Comparison of ENCODE assay signal across 8 cellular contexts in genomic region chr20:3420211-3420707, GRCh38. TPM values are rescaled to one million over a fixed set of nuclear protein-coding genes. Genes with fewer than 3 reads are reported as not detected.
A peak's percentile ranks its signal among the peaks of the same experiment; 100 is the strongest.
DNase-seq lines count a peak whose midpoint lies in the region; ATAC-seq lines count a peak whose summit lies in the region.

No MANE protein-coding gene starts in this region.

- ATAC-seq in GM19467 (IDR thresholded peaks at IDR 0.05; ENCODE audit: unreplicated experiment) (peak; percentile 96), HG03460 (IDR thresholded peaks at IDR 0.05; ENCODE audit: unreplicated experiment) (peak; percentile 96), esophagus mucosa (peak; percentile 99)

- H3K4me3 ChIP-seq in SK-N-MC, result peak overlapping the region; percentile 30
- H3K4me3 ChIP-seq in skin epidermis, result no peak overlapping the region
- H3K4me3 ChIP-seq in H7 (ENCODE audit: insufficient read depth, low read depth, low read length), result no peak overlapping the region

- H3K27ac ChIP-seq in SK-N-MC (peak overlapping the region; percentile 71), skin epidermis (peak overlapping the region in 16 of 21 experiments; percentile 2 to 78 (median 44))

- DNase-seq in EL (peak; percentile 50), SK-N-MC (ENCODE audit: low read depth, low spot score) (peak; percentile 24), glomerular visceral epithelial cell (ENCODE audit: extremely low spot score) (no peak), H7 (no peak)

- H3K36me3 ChIP-seq in SK-N-MC (ENCODE audit: insufficient read depth, low read length) (no peaks in the 10 kb centered on the region), H7 (replicated peaks; ENCODE audit: control insufficient read depth, insufficient read depth, low read length) (no peaks in the 10 kb centered on the region)

- no peaks in the 10 kb centered on the region for H3K27me3 ChIP-seq in H7 (ENCODE audit: control insufficient read depth, insufficient read depth, low read length)

- no peak overlapping the region for H3K9ac ChIP-seq in SK-N-MC (ENCODE audit: insufficient read length)

- no peaks in the 10 kb centered on the region for H3K9me3 ChIP-seq in SK-N-MC (ENCODE audit: low read depth, low read length)

RNA-seq across cellular contexts. Expression of gene DNAAF9, which starts 12.8 kb away (rescaled TPM):
- total RNA-seq in esophagus mucosa, result 6.3 TPM
- 3.3 and 5.3 TPM in 2 replicates for total RNA-seq in H7 (2014; rRNA removed; shearing (Covaris generic))

RNA-seq across cellular contexts. Expression of gene ATRN, which starts 50.6 kb away (rescaled TPM):
- 14.7 TPM for total RNA-seq in esophagus mucosa
- 11.5 and 15.1 TPM in 2 replicates for total RNA-seq in H7 (2014; rRNA removed; shearing (Covaris generic))

Comparison
In these comparisons a context has a peak if more than half of its experiments do, and no peak if none do; other contexts are left out.
1. DNase-seq: peak in EL (single experiment) and SK-N-MC (single experiment); none in glomerular visceral epithelial cell (single experiment) and H7 (single experiment).
2. Peak in every context shown above with its lines, with median percentiles within 50 percentile points of each other: ATAC-seq.